In genomic region chr10:131588704-131589220, GRCh38 we compare ENCODE assay signal across 20 cellular contexts.
DNase-seq lines count a peak whose midpoint lies in the region; ATAC-seq, FAIRE-seq and TF ChIP-seq lines count a peak whose summit lies in the region.
"Had no signal": no experiment of that assay in that cellular context is flagged by ENCODE, and none has a peak within 500 bp of the region (broad histone marks: within the 10 kb centered on the region; RNA-seq: fewer than 3 reads in every experiment).

No MANE protein-coding gene starts in this region.

- no peak overlapping the region for H2BK15ac ChIP-seq in H1 (ENCODE audit: low read length)

- no peaks in the 10 kb centered on the region for H3K4me1 ChIP-seq in H1 (replicated peaks in 1 of 4; ENCODE audit: control insufficient read depth in 3 of 4, insufficient read depth in 4 of 4, low read length in 3 of 4)
- no peaks in the 10 kb centered on the region for H3K4me1 ChIP-seq in upper lobe of right lung
- H3K4me1 ChIP-seq: BE2C, HAP-1 had no signal

- no peak overlapping the region for H3K27ac ChIP-seq in H1 (ENCODE audit: low read depth, low read length)
- no peak overlapping the region for H3K27ac ChIP-seq in upper lobe of right lung

- peaks cover 9% of the 10 kb centered on the region; the same call in 1 of the 2 replicates for H3K23me2 ChIP-seq in H1 (ENCODE audit: low read depth, low read length)

- TF ChIP-seq RAD21 in H1 (IDR thresholded peaks at IDR 0.05 in 1 of 2, conservative IDR thresholded peaks at IDR 0.05 in 1 of 2; ENCODE audit: low read depth in 2 of 2, low read length in 2 of 2): no peak

- no peak for ATAC-seq in left ventricle myocardium superior
- ATAC-seq in Right ventricle myocardium inferior: no peak
- ATAC-seq in upper lobe of right lung: peak; percentile 10
- ATAC-seq in GM21526 (IDR thresholded peaks at IDR 0.05; ENCODE audit: low FRiP score, unreplicated experiment): no peak

- H3K36me3 ChIP-seq in H1 (ENCODE audit: control insufficient read depth in 2 of 4, insufficient read depth in 4 of 4, low read length in 3 of 4): no peaks in the 10 kb centered on the region
- no peaks in the 10 kb centered on the region for H3K36me3 ChIP-seq in upper lobe of right lung
- H3K36me3 ChIP-seq: BE2C, HAP-1 had no signal

- no peak overlapping the region for H3K23ac ChIP-seq in H1 (ENCODE audit: insufficient read length)

- H3K4me3 ChIP-seq in H1 (ENCODE audit: extremely low read depth in 1 of 4, insufficient read depth in 2 of 4, low read depth in 3 of 4, low read length in 4 of 4) (no peak overlapping the region), upper lobe of right lung (no peak overlapping the region)
- H3K4me3 ChIP-seq: HAP-1 had no signal

- no peaks in the 10 kb centered on the region for H3K79me2 ChIP-seq in H1 (ENCODE audit: control insufficient read depth in 1 of 2, insufficient read depth in 2 of 2, low read length in 2 of 2)

- H4K91ac ChIP-seq in H1 (replicated peaks; ENCODE audit: insufficient read length, low read length): no peak overlapping the region

- POLR2A ChIA-PET in H1 (lab: Charles Lee; ENCODE audit: partially characterized antibody): no interaction called here

- no peak overlapping the region for H3K4ac ChIP-seq in H1 (replicated peaks; ENCODE audit: insufficient read length, low read depth, low read length)

- H2BK20ac ChIP-seq in H1 (ENCODE audit: low read length): no peak overlapping the region

- no peak for TF ChIP-seq POLR2A in H1 (IDR thresholded peaks at IDR 0.05; ENCODE audit: control extremely low read depth in 1 of 2, low read depth in 2 of 2, low read length in 2 of 2)

- no peak overlapping the region for H3K56ac ChIP-seq in H1 (replicated peaks; ENCODE audit: insufficient read length, low read depth, low read length)

- no peak for TF ChIP-seq EP300 in H1 (IDR thresholded peaks at IDR 0.05; ENCODE audit: borderline replicate concordance in 1 of 2, low read depth in 2 of 2, low read length in 2 of 2)

- TF ChIP-seq CTCF in H1 (IDR thresholded peaks at IDR 0.05; ENCODE audit: control extremely low read depth in 1 of 3, insufficient read depth in 1 of 3, low read depth in 1 of 3, low read length in 3 of 3): no peak
- no peak for TF ChIP-seq CTCF in upper lobe of right lung (IDR thresholded peaks at IDR 0.05)

- H3K27me3 ChIP-seq in H1 (replicated peaks in 1 of 4; ENCODE audit: control insufficient read depth in 3 of 4, extremely low read depth in 1 of 4, insufficient read depth in 3 of 4, low read length in 3 of 4) (no peaks in the 10 kb centered on the region), upper lobe of right lung (no peaks in the 10 kb centered on the region)
- H3K27me3 ChIP-seq: BE2C had no signal

- CTCF ChIA-PET in H1 (lab: Charles Lee; ENCODE audit: partially characterized antibody): interaction anchor here (0.7 to 1.1 kb wide), 2 partner anchors 10 to 135 kb away, joined by 3 to 5 read pairs; no protein-coding TSS in a partner anchor

- no peak overlapping the region for H3K9ac ChIP-seq in H1 (replicated peaks in 1 of 4; ENCODE audit: extremely low read depth in 1 of 4, low read depth in 3 of 4, low read length in 3 of 4)

- no peak overlapping the region for H3K14ac ChIP-seq in H1 (ENCODE audit: insufficient read length)

- H3K4me2 ChIP-seq in H1 (ENCODE audit: insufficient read depth in 1 of 2, low read depth in 2 of 2, low read length in 2 of 2): no peak overlapping the region

- no peaks in the 10 kb centered on the region for H3K79me1 ChIP-seq in H1 (ENCODE audit: low read depth, low read length)

- no peak overlapping the region for H2AK5ac ChIP-seq in H1 (ENCODE audit: low read depth, low read length)

- no peak overlapping the region for H4K5ac ChIP-seq in H1 (ENCODE audit: insufficient read length, low read depth, low read length)

- WGBS in H1 (ENCODE audit: extremely low coverage in 1 of 2, insufficient coverage in 1 of 2, insufficient read length in 1 of 2, insufficient replicate concordance in 2 of 2, low coverage in 1 of 2, low lambda C conversion rate in 2 of 2, missing lambda C conversion rate in 1 of 2), 2 experiments: 89% methylated on average over 11 of the region's 11 CpGs; no CpG with 5 or more reads in 1 of the 2 experiments

- H3K18ac ChIP-seq in H1 (ENCODE audit: extremely low read depth, low read length): no peak overlapping the region

- no peaks in the 10 kb centered on the region; a peak in 1 of 4 replicates for H3K9me3 ChIP-seq in H1 (ENCODE audit: insufficient read depth in 2 of 2, low read depth in 1 of 2, low read length in 1 of 2)
- no peaks in the 10 kb centered on the region for H3K9me3 ChIP-seq in upper lobe of right lung
- H3K9me3 ChIP-seq: BE2C, HAP-1 had no signal

- H2BK12ac ChIP-seq in H1 (ENCODE audit: low read depth, low read length): no peak overlapping the region

- H4K20me1 ChIP-seq in H1 (replicated peaks in 1 of 2; ENCODE audit: control insufficient read depth in 1 of 2, insufficient read depth in 2 of 2, low read length in 2 of 2): peaks cover 0 to 7% of the 10 kb centered on the region in 2 experiments

- FAIRE-seq in H1 (lab: Jason Lieb, UNC): no peak
- FAIRE-seq: G401.6, GM12891 had no signal

- intact Hi-C loops in left ventricle myocardium superior (cut with micrococcal nuclease) (no loop called here), Right ventricle myocardium inferior (cut with DNase I) (no loop called here), upper lobe of right lung (cut with DNase I) (no loop called here)

- peak overlapping the region; percentile 30; the same call in 1 of the 2 replicates for H2BK5ac ChIP-seq in H1 (ENCODE audit: low read depth, low read length)

- H2BK120ac ChIP-seq in H1 (replicated peaks; ENCODE audit: low read depth, low read length): no peak overlapping the region

- no peak overlapping the region for H4K8ac ChIP-seq in H1 (ENCODE audit: extremely low read depth, insufficient read depth, low read length)

- H2AFZ ChIP-seq in H1 (ENCODE audit: low read length): no peak overlapping the region; the same call in 1 of the 2 replicates

- peak; percentile 2 for DNase-seq in left ventricle myocardium superior
- no peak for DNase-seq in Right ventricle myocardium inferior (ENCODE audit: missing footprints)
- DNase-seq in H1 (ENCODE audit: low read depth in 1 of 2, low spot score in 2 of 2): no peak
- peak; percentile 75 for DNase-seq in mesenteric fat pad (ENCODE audit: low spot score)
- DNase-seq in upper lobe of right lung: no peak
- no peak for DNase-seq in NCI-H1436 treated with DMSO at 0.1 percent for 48 hours (lab: John Stamatoyannopoulos, UW)
- DNase-seq in GM19240 (ENCODE audit: insufficient read length, low spot score): no peak
- DNase-seq: BE2C; C1 segment of cervical spinal cord; CD4-positive, CD25-positive, alpha-beta regulatory T cell; CD8-positive, alpha-beta memory T cell; COR-L47; DMS 273 treated with DMSO at 0.1 percent for 48 hours; DMS53; DND-41; EL had no signal

TF ChIP-seq in H1, 55 proteins besides CTCF, POLR2A, EP300 and RAD21:
- TF ChIP-seq TAF1 (IDR thresholded peaks at IDR 0.05; ENCODE audit: low read depth, low read length) (no peak), CHD1 (IDR thresholded peaks at IDR 0.05; ENCODE audit: low read depth, low read length) (no peak)

Comparison
In these comparisons a context has a peak if more than half of its experiments do, and no peak if none do; other contexts are left out.
1. DNase-seq: peak in left ventricle myocardium superior (single experiment) and mesenteric fat pad (single experiment); none in Right ventricle myocardium inferior (single experiment), H1 (0 of 2), upper lobe of right lung (single experiment), NCI-H1436 treated with DMSO at 0.1 percent for 48 hours (single experiment) and GM19240 (single experiment).